25 cellular contexts compared by ENCODE assay signal in the genomic region with DNA sequence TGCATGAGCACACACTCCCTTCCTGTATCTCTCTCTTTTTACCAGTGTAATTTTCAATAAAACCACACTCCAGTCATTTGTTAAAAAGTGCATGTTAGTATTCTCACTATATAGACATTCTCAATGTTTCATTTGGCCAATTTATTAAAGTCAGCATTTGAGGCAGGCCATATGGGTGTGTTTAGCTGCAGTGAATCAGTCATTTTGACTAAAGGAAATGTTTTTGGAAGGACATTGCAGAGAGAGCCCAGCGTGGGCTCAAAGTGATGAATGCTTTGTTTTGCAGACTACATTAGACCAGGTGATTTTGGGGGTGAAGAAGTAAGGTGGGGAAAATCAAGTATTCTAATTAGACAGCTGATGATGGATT.
"Had no signal": no experiment of that assay in that cellular context is flagged by ENCODE, and none has a peak within 500 bp of the region (broad histone marks: within the 10 kb centered on the region; RNA-seq: fewer than 3 reads in every experiment).

No MANE protein-coding gene starts in this region.

- H3K4me3 Mint-ChIP-seq: activated B cell treated with CpG ODN at 0.5 μM for 24 hours; activated CD4-positive, alpha-beta T cell treated with anti-CD3 and anti-CD28 coated beads for 36 hours; activated naive CD8-positive, alpha-beta T cell treated with anti-CD3 and anti-CD28 coated beads for 36 hours; activated T-cell treated with anti-CD3 and anti-CD28 coated beads, Interleukin-2, amount 50 U/mL, for 4 hours; nephron progenitor cell; stimulated activated naive B cell treated with anti-CD40 and anti-IgM and Interleukin-4, amounts not matched to agents 10 μg/mL and 1 μg/mL and 100 μg/mL, for 72 hours had no signal

- H3K27ac Mint-ChIP-seq: activated B cell treated with CpG ODN at 0.5 μM for 24 hours; activated CD4-positive, alpha-beta T cell treated with anti-CD3 and anti-CD28 coated beads for 36 hours; activated naive CD8-positive, alpha-beta T cell treated with anti-CD3 and anti-CD28 coated beads for 36 hours; activated T-helper 2 cell treated with anti-CD3 and anti-CD28 coated beads, Interferon-gamma antibody, Interleukin-2, Interleukin-4, amounts not matched to agents 10 μg/mL and 5 μg/mL and 100 μg/mL, durations not matched to agents 14 hours and 24 hours and 36 hours; nephron progenitor cell; stimulated activated naive B cell treated with anti-CD40 and anti-IgM and Interleukin-4, amounts not matched to agents 10 μg/mL and 1 μg/mL and 100 μg/mL, for 72 hours had no signal

- H3K9me3 ChIP-seq: esophagus muscularis mucosa, gastroesophageal sphincter, right lobe of liver, transverse colon, vagina had no signal

- H3K4me3 ChIP-seq: coronary artery, esophagus muscularis mucosa, gastroesophageal sphincter, right lobe of liver, skin epidermis, transverse colon, vagina had no signal

- DNase-seq: activated B cell treated with CpG ODN at 0.5 μM for 24 hours; activated CD4-positive, alpha-beta T cell treated with anti-CD3 and anti-CD28 coated beads for 36 hours; activated CD4-positive, alpha-beta T cell treated with anti-CD3 and anti-CD28 coated beads, Interleukin-2, amount 50 U/mL, for 4 hours; activated CD8-positive, alpha-beta memory T cell treated with anti-CD3 and anti-CD28 coated beads for 24 hours; activated CD8-positive, alpha-beta memory T cell treated with anti-CD3 and anti-CD28 coated beads, Interleukin-2, amount 50 U/mL, for 4 hours; activated naive CD4-positive, alpha-beta T cell treated with Interleukin-2 at 50 U/mL for 16 hours; activated naive CD8-positive, alpha-beta T cell treated with anti-CD3 and anti-CD28 coated beads for 36 hours; activated T-cell treated with anti-CD3 and anti-CD28 coated beads, Interleukin-2, amount 50 U/mL, for 4 hours; head of caudate nucleus; hypothalamus; nephron progenitor cell; nucleus accumbens; posterior cingulate gyrus; right lobe of liver; stimulated activated CD4-positive, alpha-beta T cell treated with anti-CD3 and anti-CD28 coated beads, Interleukin-15, amount 100 ng/mL, for 24 hours; stimulated activated CD8-positive, alpha-beta memory T cell treated with anti-CD3 and anti-CD28 coated beads, Interleukin-4, amount 100 ng/mL, for 48 hours; stimulated activated naive B cell treated with anti-CD40 and anti-IgM and Interleukin-4, amounts not matched to agents 10 μg/mL and 1 μg/mL and 100 μg/mL, for 72 hours; T-helper 9 cell; transverse colon had no signal

- H3K27ac ChIP-seq: coronary artery, esophagus muscularis mucosa, gastroesophageal sphincter, right lobe of liver, vagina had no signal

- H3K9me3 Mint-ChIP-seq: activated T-cell treated with anti-CD3 and anti-CD28 coated beads, Interleukin-2, amount 50 U/mL, for 4 hours; nephron progenitor cell had no signal

- ATAC-seq: activated CD4-positive, alpha-beta T cell treated with anti-CD3 and anti-CD28 coated beads for 36 hours; activated T-cell treated with anti-CD3 and anti-CD28 coated beads, Interleukin-2, amount 50 U/mL, for 4 hours; gastroesophageal sphincter; right lobe of liver; stimulated activated naive B cell treated with anti-CD40 and anti-IgM and Interleukin-4, amounts not matched to agents 10 μg/mL and 1 μg/mL and 100 μg/mL, for 72 hours had no signal

- H3K4me1 ChIP-seq: right lobe of liver had no signal

- H3K27me3 ChIP-seq: esophagus muscularis mucosa, gastroesophageal sphincter, right lobe of liver, transverse colon, vagina had no signal

- H3K36me3 Mint-ChIP-seq: activated naive CD8-positive, alpha-beta T cell treated with anti-CD3 and anti-CD28 coated beads for 36 hours; stimulated activated naive B cell treated with anti-CD40 and anti-IgM and Interleukin-4, amounts not matched to agents 10 μg/mL and 1 μg/mL and 100 μg/mL, for 72 hours had no signal

- H3K27me3 Mint-ChIP-seq: activated B cell treated with CpG ODN at 0.5 μM for 24 hours; activated CD4-positive, alpha-beta T cell treated with anti-CD3 and anti-CD28 coated beads for 36 hours; activated naive CD8-positive, alpha-beta T cell treated with anti-CD3 and anti-CD28 coated beads for 36 hours; stimulated activated naive B cell treated with anti-CD40 and anti-IgM and Interleukin-4, amounts not matched to agents 10 μg/mL and 1 μg/mL and 100 μg/mL, for 72 hours had no signal

- H3K4me1 Mint-ChIP-seq: activated B cell treated with CpG ODN at 0.5 μM for 24 hours; activated CD4-positive, alpha-beta T cell treated with anti-CD3 and anti-CD28 coated beads for 36 hours; stimulated activated naive B cell treated with anti-CD40 and anti-IgM and Interleukin-4, amounts not matched to agents 10 μg/mL and 1 μg/mL and 100 μg/mL, for 72 hours had no signal

- H3K36me3 ChIP-seq: esophagus muscularis mucosa, gastroesophageal sphincter, right lobe of liver, transverse colon, vagina had no signal
